ENCODE assay signal across 14 cellular contexts in genomic region chr16:57025941-57026777, GRCh38. TPM values are rescaled to one million over a fixed set of nuclear protein-coding genes. Genes with fewer than 3 reads are reported as not detected.
DNase-seq lines count a peak whose midpoint lies in the region; ATAC-seq, FAIRE-seq and TF ChIP-seq lines count a peak whose summit lies in the region.
"Had no signal": no experiment of that assay in that cellular context is flagged by ENCODE, and none has a peak within 500 bp of the region (broad histone marks: within the 10 kb centered on the region; RNA-seq: fewer than 3 reads in every experiment).

No MANE protein-coding gene starts in this region.

- CTCF ChIA-PET in T-cell (lab: Charles Lee) = interaction anchor here (0.6 to 1.6 kb wide), 3 partner anchors 21 to 247 kb away, joined by 3 read pairs; no protein-coding TSS in a partner anchor

- H3K27me3 Mint-ChIP-seq in T-cell = no peaks in the 10 kb centered on the region

- H3K36me3 Mint-ChIP-seq in T-cell = peaks cover 68% of the 10 kb centered on the region

- intact Hi-C loops in Right ventricle myocardium superior (cut with DNase I) = no loop called here
- intact Hi-C loops in left ventricle myocardium inferior (cut with micrococcal nuclease) = no loop called here
- intact Hi-C loops in mucosa of descending colon (cut with DNase I, micrococcal nuclease) = no loop called here
- intact Hi-C loops in kidney (cut with DNase I) = no loop called here

- FAIRE-seq in kidney (lab: Jason Lieb, UNC) = no peak
- FAIRE-seq: endometrium had no signal

- no peak overlapping the region for H3K27ac ChIP-seq in left ventricle myocardium inferior (replicated peaks)
- H3K27ac ChIP-seq in kidney (ENCODE audit: low read depth in 2 of 2, low read length in 2 of 2) = no peak overlapping the region
- H3K27ac ChIP-seq: KMS-11, suprapubic skin had no signal

- DNase-seq in Right ventricle myocardium superior = peak; percentile 65
- no peak for DNase-seq in left ventricle myocardium inferior
- no peak for DNase-seq in T-cell
- no peak for DNase-seq in mucosa of descending colon
- DNase-seq in NCI-H345 treated with DMSO at 0.1 percent for 48 hours (lab: John Stamatoyannopoulos, UW; ENCODE audit: unreplicated experiment) = no peak
- DNase-seq in kidney = no peak
- DNase-seq: DMS79, NCI-H1105 had no signal

- H3K36me3 ChIP-seq in left ventricle myocardium inferior (peaks cover 17% of the 10 kb centered on the region), mucosa of descending colon (ENCODE audit: low read depth) (peaks cover 3% of the 10 kb centered on the region), kidney (ENCODE audit: control insufficient read depth in 1 of 2, insufficient read depth in 2 of 2, low read length in 2 of 2) (no peaks in the 10 kb centered on the region)

- peak; percentile 58 for ATAC-seq in Right ventricle myocardium superior (ENCODE audit: poor library complexity)
- no peak for ATAC-seq in T-cell (replicated peaks in 1 of 4)
- ATAC-seq in mucosa of descending colon = peak; percentile 14
- ATAC-seq in HG03460 (IDR thresholded peaks at IDR 0.05; ENCODE audit: unreplicated experiment) = no peak
- ATAC-seq: left lobe of liver had no signal

- H3K9ac ChIP-seq in kidney (ENCODE audit: low read length in 2 of 2) = no peak overlapping the region
- H3K9ac ChIP-seq: KMS-11 had no signal

- peak overlapping the region in 1 of 3 donors; percentile 40 for H3K4me3 Mint-ChIP-seq in T-cell
- H3K4me3 Mint-ChIP-seq: nephron had no signal

- TF ChIP-seq CTCF in left ventricle myocardium inferior (IDR thresholded peaks at IDR 0.05; ENCODE audit: borderline replicate concordance) (no peak), mucosa of descending colon (IDR thresholded peaks at IDR 0.05) (no peak), kidney (IDR thresholded peaks at IDR 0.05; ENCODE audit: borderline replicate concordance, extremely low read depth, insufficient read depth) (no peak)

- peak overlapping the region; percentile 75 to 91 for H3K27ac Mint-ChIP-seq in T-cell
- H3K27ac Mint-ChIP-seq: nephron had no signal

- no peak overlapping the region for H3K4me3 ChIP-seq in left ventricle myocardium inferior
- H3K4me3 ChIP-seq in mucosa of descending colon = no peak overlapping the region
- no peak overlapping the region for H3K4me3 ChIP-seq in kidney (ENCODE audit: low read length in 2 of 2)
- H3K4me3 ChIP-seq: suprapubic skin had no signal

- H3K27me3 ChIP-seq in left ventricle myocardium inferior (ENCODE audit: low read depth) = no peaks in the 10 kb centered on the region
- H3K27me3 ChIP-seq: suprapubic skin had no signal

- no peaks in the 10 kb centered on the region for H3K9me3 Mint-ChIP-seq in T-cell
- H3K9me3 Mint-ChIP-seq: nephron had no signal

- POLR2A ChIA-PET in T-cell (lab: Charles Lee) = no interaction called here

- peaks cover 83 to 95% (median 91%) of the 10 kb centered on the region in 3 donors for H3K4me1 Mint-ChIP-seq in T-cell
- H3K4me1 Mint-ChIP-seq: nephron had no signal

- H3K9me3 ChIP-seq in left ventricle myocardium inferior (replicated peaks) = no peaks in the 10 kb centered on the region
- no peaks in the 10 kb centered on the region for H3K9me3 ChIP-seq in mucosa of descending colon
- H3K9me3 ChIP-seq in kidney (ENCODE audit: control insufficient read depth in 1 of 2, low read length in 2 of 2) = no peaks in the 10 kb centered on the region
- H3K9me3 ChIP-seq: suprapubic skin had no signal

- H3K4me1 ChIP-seq in left ventricle myocardium inferior (no peaks in the 10 kb centered on the region), mucosa of descending colon (ENCODE audit: low read depth) (no peaks in the 10 kb centered on the region), kidney (ENCODE audit: control insufficient read depth in 1 of 2, insufficient read depth in 1 of 2, low read depth in 1 of 2, low read length in 2 of 2) (no peaks in the 10 kb centered on the region)

RNA-seq across cellular contexts. Expression of gene NLRC5, which starts 36.8 kb away (rescaled TPM):
- total RNA-seq in Right ventricle myocardium superior = 9.9 TPM
- 6.6 TPM for total RNA-seq in left ventricle myocardium inferior
- 100 to 1,000 TPM; 390 to 711 (median 496) TPM for total RNA-seq in T-cell
- total RNA-seq in mucosa of descending colon = 100 to 1,000 TPM; 110 to 127 (median 113) TPM
- 55.6 TPM for total RNA-seq in kidney
- polyA plus RNA-seq in kidney (ENCODE audit: insufficient read depth, low read depth, low replicate concordance) = 7.1 TPM

Comparison
In these comparisons a context has a peak if more than half of its experiments do, and no peak if none do; other contexts are left out.
1. ATAC-seq: peak in Right ventricle myocardium superior (single experiment) and mucosa of descending colon (single experiment); none in T-cell (0 of 4) and HG03460 (single experiment).